In the genomic region with DNA sequence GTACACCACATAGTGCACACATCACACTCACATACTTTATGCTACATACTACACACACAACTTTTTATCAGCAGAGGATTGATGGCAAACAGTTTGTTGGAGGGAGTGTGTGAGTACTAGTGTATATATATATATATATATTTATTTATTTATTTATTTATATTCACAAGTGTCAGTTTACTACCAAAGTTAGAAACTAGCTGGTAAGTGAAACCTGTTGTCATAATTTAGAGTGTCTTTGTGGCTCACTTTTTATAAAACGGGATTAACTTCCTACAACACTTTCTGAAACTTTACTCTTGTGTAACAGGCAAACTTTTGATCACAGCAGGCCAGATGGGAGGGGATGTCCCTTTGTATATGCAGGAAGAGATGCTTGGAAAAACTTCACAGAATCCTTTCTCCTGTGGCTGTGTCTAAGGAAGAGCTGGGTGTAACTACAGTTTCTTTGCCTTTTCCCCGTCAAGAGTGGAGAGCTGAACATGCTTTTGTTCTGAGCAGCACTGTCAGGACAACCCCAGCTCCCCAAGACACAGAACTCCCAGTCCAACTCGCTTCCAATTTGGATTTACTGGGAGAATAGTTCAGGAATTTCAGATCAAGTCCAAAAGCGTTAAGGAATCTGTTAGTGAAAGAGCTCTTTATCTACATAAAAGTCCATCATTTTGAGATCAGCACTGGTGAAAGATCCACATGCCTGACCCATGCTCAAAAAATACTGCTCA, we compare ENCODE assay signal across 8 cellular contexts. TPM values are rescaled to one million over a fixed set of nuclear protein-coding genes. Genes with fewer than 3 reads are reported as not detected.
DNase-seq lines count a peak whose midpoint lies in the region; ATAC-seq and TF ChIP-seq lines count a peak whose summit lies in the region.

No MANE protein-coding gene starts in this region.

- WGBS in body of pancreas, 2 donors, result 9 to 10% methylated on average over 4 of the region's 4 CpGs
- 33% methylated on average over 3 of the region's 4 CpGs; no CpG with 5 or more reads in 1 of the 2 experiments for WGBS in mesodermal cell (ENCODE audit: insufficient coverage in 2 of 2), 2 experiments

- intact Hi-C loops in body of pancreas (cut with DNase I), result no loop called here

- H3F3A ChIP-seq in MM.1S (ENCODE audit: insufficient read depth, low read length), result no peaks in the 10 kb centered on the region

- H3K4me1 ChIP-seq in body of pancreas (peaks cover 40% of the 10 kb centered on the region), mesodermal cell (ENCODE audit: control insufficient read depth, insufficient read depth, low read length, poor library complexity, severe bottlenecking) (no peaks in the 10 kb centered on the region), MM.1S (ENCODE audit: low read length) (no peaks in the 10 kb centered on the region)

- H3K4me3 ChIP-seq in body of pancreas (no peak overlapping the region), mesodermal cell (ENCODE audit: extremely low read depth, insufficient read depth, low read length, poor library complexity, severe bottlenecking) (peak overlapping the region; percentile 83), MM.1S (ENCODE audit: low read length) (no peak overlapping the region)

- TF ChIP-seq CTCF in body of pancreas (IDR thresholded peaks at IDR 0.05), result no peak
- TF ChIP-seq CTCF in MM.1S (IDR thresholded peaks at IDR 0.05; ENCODE audit: low read length), result no peak

- no peaks in the 10 kb centered on the region for H3K9me2 ChIP-seq in MM.1S (replicated peaks; ENCODE audit: insufficient read depth, low read length)

- H3K9me3 ChIP-seq in body of pancreas (no peaks in the 10 kb centered on the region), mesodermal cell (ENCODE audit: control insufficient read depth, low read length) (peaks cover 13% of the 10 kb centered on the region), MM.1S (replicated peaks; ENCODE audit: insufficient read depth, low read length) (no peaks in the 10 kb centered on the region)

- H3K27me3 ChIP-seq in body of pancreas (no peaks in the 10 kb centered on the region), MM.1S (replicated peaks; ENCODE audit: insufficient read depth, low read length) (no peaks in the 10 kb centered on the region)

- no peak overlapping the region for H2AFZ ChIP-seq in MM.1S (ENCODE audit: low read length)

- H4K20me1 ChIP-seq in MM.1S (ENCODE audit: insufficient read depth, low read length), result no peaks in the 10 kb centered on the region

- TF ChIP-seq POLR2A in body of pancreas (IDR thresholded peaks at IDR 0.05), result no peak

- ATAC-seq in body of pancreas (no peak), HG03196 (IDR thresholded peaks at IDR 0.05; ENCODE audit: unreplicated experiment) (no peak), GM19351 (IDR thresholded peaks at IDR 0.05; ENCODE audit: unreplicated experiment) (no peak)

- peak; percentile 17 for DNase-seq in AG20443 (ENCODE audit: low spot score)
- DNase-seq in HT-29 (ENCODE audit: low spot score), result peak; percentile 28
- DNase-seq in body of pancreas, result no peak
- DNase-seq in stimulated activated CD4-positive, alpha-beta T cell treated with anti-CD3 and anti-CD28 coated beads, Interleukin-12 subunit alpha, Interleukin-12 subunit beta, amount 100 ng/mL, for 4 hours, result no peak
- DNase-seq in MM.1S, result no peak

- H3K9ac ChIP-seq in MM.1S (ENCODE audit: low read length), result no peak overlapping the region

- H3K4me2 ChIP-seq in MM.1S (ENCODE audit: low read depth, low read length), result no peak overlapping the region; the same call in 1 of the 2 replicates

- H3K27ac ChIP-seq in body of pancreas (peak overlapping the region in 3 of 4 donors; percentile 82 to 89 (median 87)), mesodermal cell (ENCODE audit: low read depth, low read length, severe bottlenecking) (no peak overlapping the region), MM.1S (ENCODE audit: low read length) (no peak overlapping the region)

- no peaks in the 10 kb centered on the region for H3K79me2 ChIP-seq in MM.1S (ENCODE audit: low read length)

- no peaks in the 10 kb centered on the region for H3K36me3 ChIP-seq in body of pancreas (replicated peaks in 1 of 2; ENCODE audit: insufficient read depth in 1 of 2, low read depth in 2 of 2)
- no peaks in the 10 kb centered on the region for H3K36me3 ChIP-seq in mesodermal cell (ENCODE audit: control insufficient read depth, insufficient read depth, low read length)
- no peaks in the 10 kb centered on the region for H3K36me3 ChIP-seq in MM.1S (replicated peaks; ENCODE audit: insufficient read depth, low read length)

RNA-seq across cellular contexts. Expression of gene SAMD13, which starts 1.8 kb away (rescaled TPM):
- total RNA-seq in HT-29 (2014; rRNA removed; shearing (Covaris generic)), result 0.43 and 0.60 TPM in 2 replicates
- total RNA-seq in body of pancreas, result 1 to 10 TPM in 1 of 2 donors, under 1 TPM in 1; 0.66 to 1.3 TPM
- polyA plus RNA-seq in mesodermal cell (2013, experiment 1 of 2), result 2.8 TPM
- 3.3 TPM for polyA plus RNA-seq in mesodermal cell (2013, experiment 2 of 2)

Comparison
In these comparisons a context has a peak if more than half of its experiments do, and no peak if none do; other contexts are left out.
1. DNase-seq: peak in AG20443 (single experiment) and HT-29 (single experiment); none in body of pancreas (0 of 4), stimulated activated CD4-positive, alpha-beta T cell treated with anti-CD3 and anti-CD28 coated beads, Interleukin-12 subunit alpha, Interleukin-12 subunit beta, amount 100 ng/mL, for 4 hours (single experiment) and MM.1S (single experiment).
2. H3K27ac ChIP-seq: peak in body of pancreas (3 of 4); none in mesodermal cell (single experiment) and MM.1S (single experiment).